ENCODE assay signal across 8 cellular contexts in genomic region chr20:34581341-34582189, GRCh38. TPM values are rescaled to one million over a fixed set of nuclear protein-coding genes. Genes with fewer than 3 reads are reported as not detected.
DNase-seq lines count a peak whose midpoint lies in the region; ATAC-seq, FAIRE-seq and TF ChIP-seq lines count a peak whose summit lies in the region.

No MANE protein-coding gene starts in this region.

- CTCF ChIA-PET in activated CD4-positive, alpha-beta T cell treated with anti-CD3 and anti-CD28 coated beads, Interleukin-2, amount 10 ng/mL, durations not matched to agents 7 days and 5 days (lab: Charles Lee) = interaction anchor here (0.7 to 1.7 kb wide), 2 partner anchors 17 to 269 kb away, joined by 3 to 4 read pairs; no protein-coding TSS in a partner anchor
- CTCF ChIA-PET in activated CD8-positive, alpha-beta T cell treated with anti-CD3 and anti-CD28 coated beads for 36 hours (lab: Charles Lee) = interaction anchor here (1.3 kb wide), 1 partner anchor 269 kb away, joined by 3 read pairs; no protein-coding TSS in a partner anchor

- TF ChIP-seq CTCF in activated CD8-positive, alpha-beta T cell treated with anti-CD3 and anti-CD28 coated beads for 36 hours (IDR thresholded peaks at IDR 0.05) = no peak
- no peak for TF ChIP-seq CTCF in left ventricle myocardium inferior (IDR thresholded peaks at IDR 0.05; ENCODE audit: borderline replicate concordance)

- intact Hi-C loops in activated CD8-positive, alpha-beta T cell treated with anti-CD3 and anti-CD28 coated beads for 36 hours (cut with micrococcal nuclease) = no loop called here
- intact Hi-C loops in left ventricle myocardium inferior (cut with micrococcal nuclease) = no loop called here

- FAIRE-seq in urothelium cell line (lab: Jason Lieb, UNC) = no peak

- peaks cover 70% of the 10 kb centered on the region for H3K4me1 ChIP-seq in left ventricle myocardium inferior

- no peaks in the 10 kb centered on the region for H3K27me3 ChIP-seq in left ventricle myocardium inferior (ENCODE audit: low read depth)

- peak overlapping the region; percentile 94 for H3K27ac ChIP-seq in left ventricle myocardium inferior (replicated peaks)

- peaks cover 6% of the 10 kb centered on the region for H3K36me3 ChIP-seq in left ventricle myocardium inferior

- no peaks in the 10 kb centered on the region for H3K9me3 ChIP-seq in left ventricle myocardium inferior (replicated peaks)

- no peaks in the 10 kb centered on the region for H3K27me3 Mint-ChIP-seq in activated CD4-positive, alpha-beta T cell treated with anti-CD3 and anti-CD28 coated beads, Interleukin-2, amount 10 ng/mL, durations not matched to agents 7 days and 5 days
- H3K27me3 Mint-ChIP-seq in activated CD8-positive, alpha-beta T cell treated with anti-CD3 and anti-CD28 coated beads for 36 hours = no peaks in the 10 kb centered on the region

- peak; percentile 91 for ATAC-seq in activated CD8-positive, alpha-beta T cell treated with anti-CD3 and anti-CD28 coated beads for 36 hours
- no peak for ATAC-seq in HG03571 (IDR thresholded peaks at IDR 0.05; ENCODE audit: unreplicated experiment)
- no peak for ATAC-seq in GM19324 (IDR thresholded peaks at IDR 0.05; ENCODE audit: low FRiP score, unreplicated experiment)

- no peaks in the 10 kb centered on the region for H3K9me3 Mint-ChIP-seq in activated CD4-positive, alpha-beta T cell treated with anti-CD3 and anti-CD28 coated beads, Interleukin-2, amount 10 ng/mL, durations not matched to agents 7 days and 5 days
- no peaks in the 10 kb centered on the region for H3K9me3 Mint-ChIP-seq in activated CD8-positive, alpha-beta T cell treated with anti-CD3 and anti-CD28 coated beads for 36 hours

- POLR2A ChIA-PET in activated CD4-positive, alpha-beta T cell treated with anti-CD3 and anti-CD28 coated beads, Interleukin-2, amount 10 ng/mL, durations not matched to agents 7 days and 5 days (lab: Charles Lee) = no interaction called here
- POLR2A ChIA-PET in activated CD8-positive, alpha-beta T cell treated with anti-CD3 and anti-CD28 coated beads for 36 hours (lab: Charles Lee) = interaction anchor here (0.9 kb wide), 1 partner anchor 51 kb away, joined by 3 read pairs; no protein-coding TSS in a partner anchor

- peaks cover 17% of the 10 kb centered on the region for H3K36me3 Mint-ChIP-seq in activated CD4-positive, alpha-beta T cell treated with anti-CD3 and anti-CD28 coated beads, Interleukin-2, amount 10 ng/mL, durations not matched to agents 7 days and 5 days (ENCODE audit: low read depth)
- peaks cover 6% of the 10 kb centered on the region for H3K36me3 Mint-ChIP-seq in activated CD8-positive, alpha-beta T cell treated with anti-CD3 and anti-CD28 coated beads for 36 hours (ENCODE audit: low read depth)

- H3K4me1 Mint-ChIP-seq in activated CD4-positive, alpha-beta T cell treated with anti-CD3 and anti-CD28 coated beads, Interleukin-2, amount 10 ng/mL, durations not matched to agents 7 days and 5 days = peaks cover 36% of the 10 kb centered on the region
- H3K4me1 Mint-ChIP-seq in activated CD8-positive, alpha-beta T cell treated with anti-CD3 and anti-CD28 coated beads for 36 hours (ENCODE audit: low read depth) = peaks cover 23% of the 10 kb centered on the region

- DNase-seq in activated CD4-positive, alpha-beta T cell treated with anti-CD3 and anti-CD28 coated beads, Interleukin-2, amount 10 ng/mL, durations not matched to agents 7 days and 5 days = no peak
- DNase-seq in activated CD4-positive, alpha-beta T cell treated with anti-CD3 and anti-CD28 coated beads for 4 hours = no peak
- DNase-seq in activated CD8-positive, alpha-beta T cell treated with anti-CD3 and anti-CD28 coated beads for 36 hours = peak; percentile 62
- DNase-seq in left ventricle myocardium inferior = peak; percentile 42
- peak; percentile 40 for DNase-seq in stimulated activated CD8-positive, alpha-beta memory T cell treated with anti-CD3 and anti-CD28 coated beads, Interleukin-4, amount 100 ng/mL, for 48 hours
- no peak for DNase-seq in urothelium cell line (ENCODE audit: low spot score)

- peak overlapping the region; percentile 94 for H3K27ac Mint-ChIP-seq in activated CD4-positive, alpha-beta T cell treated with anti-CD3 and anti-CD28 coated beads, Interleukin-2, amount 10 ng/mL, durations not matched to agents 7 days and 5 days
- H3K27ac Mint-ChIP-seq in activated CD8-positive, alpha-beta T cell treated with anti-CD3 and anti-CD28 coated beads for 36 hours = peak overlapping the region; percentile 68

- no peak overlapping the region for H3K4me3 Mint-ChIP-seq in activated CD4-positive, alpha-beta T cell treated with anti-CD3 and anti-CD28 coated beads, Interleukin-2, amount 10 ng/mL, durations not matched to agents 7 days and 5 days
- H3K4me3 Mint-ChIP-seq in activated CD8-positive, alpha-beta T cell treated with anti-CD3 and anti-CD28 coated beads for 36 hours = no peak overlapping the region

- no peak overlapping the region for H3K4me3 ChIP-seq in left ventricle myocardium inferior

RNA-seq across cellular contexts. Expression of gene MAP1LC3A, which starts 23.0 kb away (rescaled TPM):
- 1 to 10 TPM; 2.6 to 2.7 TPM for total RNA-seq in activated CD4-positive, alpha-beta T cell treated with anti-CD3 and anti-CD28 coated beads, Interleukin-2, amount 10 ng/mL, durations not matched to agents 7 days and 5 days
- total RNA-seq in activated CD8-positive, alpha-beta T cell treated with anti-CD3 and anti-CD28 coated beads for 36 hours = 1 to 10 TPM in 1 of 2 experiments, under 1 TPM in 1; 0.92 to 1.0 TPM
- total RNA-seq in left ventricle myocardium inferior = 110 TPM

Comparison
In these comparisons a context has a peak if more than half of its experiments do, and no peak if none do; other contexts are left out.
1. DNase-seq: peak in activated CD8-positive, alpha-beta T cell treated with anti-CD3 and anti-CD28 coated beads for 36 hours (single experiment), left ventricle myocardium inferior (single experiment) and stimulated activated CD8-positive, alpha-beta memory T cell treated with anti-CD3 and anti-CD28 coated beads, Interleukin-4, amount 100 ng/mL, for 48 hours (single experiment); none in activated CD4-positive, alpha-beta T cell treated with anti-CD3 and anti-CD28 coated beads, Interleukin-2, amount 10 ng/mL, durations not matched to agents 7 days and 5 days (single experiment), activated CD4-positive, alpha-beta T cell treated with anti-CD3 and anti-CD28 coated beads for 4 hours (0 of 2) and urothelium cell line (single experiment).
2. RNA of gene MAP1LC3A, which starts 23.0 kb away (total RNA-seq): 110 TPM in left ventricle myocardium inferior (single experiment); 2.6 to 2.7 TPM in activated CD4-positive, alpha-beta T cell treated with anti-CD3 and anti-CD28 coated beads, Interleukin-2, amount 10 ng/mL, durations not matched to agents 7 days and 5 days and 0.92 to 1.0 TPM in activated CD8-positive, alpha-beta T cell treated with anti-CD3 and anti-CD28 coated beads for 36 hours; every median in the first group is over 10 times any median in the second.